In the genomic region with DNA sequence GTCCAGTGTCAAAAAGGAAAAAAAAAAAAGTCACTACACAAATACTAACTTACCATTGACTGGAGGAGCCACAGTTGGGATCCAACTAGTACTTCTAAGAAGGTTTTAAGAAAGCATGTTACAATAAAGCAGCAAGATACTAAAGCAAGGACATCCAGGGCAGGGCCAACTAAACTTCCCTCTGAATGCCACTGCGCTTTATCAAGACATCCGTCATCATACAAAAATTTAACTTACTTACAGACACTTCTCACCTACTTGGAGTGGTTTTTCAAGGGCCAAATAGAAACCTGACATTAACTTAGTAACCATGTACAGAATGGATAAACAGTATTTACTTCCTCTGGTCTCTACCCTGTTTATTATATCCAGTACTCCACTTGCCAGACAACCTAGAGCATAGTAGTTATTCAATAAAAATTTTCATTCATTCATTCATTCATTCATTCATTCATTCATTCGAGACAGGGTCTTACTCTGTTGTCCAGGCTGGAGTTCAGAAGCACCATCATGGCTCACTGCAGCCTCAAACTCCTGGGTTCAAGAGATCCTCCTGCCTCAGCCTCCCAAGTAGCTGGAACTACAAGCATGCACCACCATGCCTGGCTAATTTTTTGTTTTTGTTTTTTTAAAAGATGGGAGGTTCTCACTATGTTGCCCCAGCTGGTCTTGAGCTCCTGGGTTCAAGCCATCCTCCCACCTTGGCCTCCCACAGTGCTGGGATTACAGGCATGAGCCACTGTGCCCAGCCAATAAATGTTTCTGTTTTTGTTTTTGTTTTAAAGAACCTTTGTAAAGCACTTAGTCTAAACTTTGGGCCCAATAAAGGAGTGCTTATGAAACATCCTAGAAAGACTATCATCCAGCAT, we compare ENCODE assay signal across 1 cellular context.
TF ChIP-seq lines count a peak whose summit lies in the region.

No MANE protein-coding gene starts in this region.

TF ChIP-seq in liver, 16 proteins besides CTCF, POLR2A, EP300 and RAD21 (continued from another document):
- TF ChIP-seq ZBTB33 (IDR thresholded peaks at IDR 0.05) (no peak), YY1 (IDR thresholded peaks at IDR 0.05) (no peak), FOXA1 (IDR thresholded peaks at IDR 0.05) (no peak), NR2F2 (IDR thresholded peaks at IDR 0.05) (no peak), JUND (IDR thresholded peaks at IDR 0.05) (no peak), HNF4G (IDR thresholded peaks at IDR 0.05) (no peak), EGR1 (IDR thresholded peaks at IDR 0.05; ENCODE audit: low read depth in 2 of 2) (no peak), RXRA (IDR thresholded peaks at IDR 0.05) (no peak), TAF1 (conservative IDR thresholded peaks at IDR 0.05) (no peak), GABPA (IDR thresholded peaks at IDR 0.05 in 1 of 2, conservative IDR thresholded peaks at IDR 0.05 in 1 of 2) (no peak), SP1 (IDR thresholded peaks at IDR 0.05) (no peak), ATF3 (IDR thresholded peaks at IDR 0.05) (no peak), REST (IDR thresholded peaks at IDR 0.05) (no peak), MAX (IDR thresholded peaks at IDR 0.05) (no peak), HNF4A (conservative IDR thresholded peaks at IDR 0.05) (no peak)
